In the genomic region with DNA sequence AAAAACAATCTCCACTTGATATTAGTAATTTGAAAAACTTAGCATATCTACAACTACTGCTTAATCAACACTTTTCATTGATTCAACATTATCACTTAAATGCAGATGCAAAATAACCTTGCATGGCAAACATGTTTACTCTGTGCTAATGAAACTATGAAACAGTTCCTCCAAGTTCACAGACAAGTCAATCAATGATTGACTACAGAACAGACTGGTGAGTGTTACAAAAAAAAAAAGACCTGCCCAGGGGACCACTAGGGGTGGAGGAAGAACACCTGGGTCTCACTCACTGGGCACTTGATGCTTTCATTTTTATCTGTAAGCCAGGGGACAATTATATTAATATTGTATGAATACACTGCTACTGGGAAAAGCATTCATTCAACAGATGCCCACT, we compare ENCODE assay signal across 18 cellular contexts. TPM values are rescaled to one million over a fixed set of nuclear protein-coding genes. Genes with fewer than 3 reads are reported as not detected.
DNase-seq lines count a peak whose midpoint lies in the region; ATAC-seq and TF ChIP-seq lines count a peak whose summit lies in the region.
"Had no signal": no experiment of that assay in that cellular context is flagged by ENCODE, and none has a peak within 500 bp of the region (broad histone marks: within the 10 kb centered on the region; RNA-seq: fewer than 3 reads in every experiment).

No MANE protein-coding gene starts in this region.

- no peak for TF ChIP-seq CTCF in glutamatergic neuron (IDR thresholded peaks at IDR 0.05; ENCODE audit: partially characterized antibody, unreplicated experiment)
- TF ChIP-seq CTCF in type B pancreatic cell (conservative IDR thresholded peaks at IDR 0.05) = no peak

- DNase-seq in glutamatergic neuron = no peak
- no peak for DNase-seq in type B pancreatic cell (ENCODE audit: extremely low spot score, unreplicated experiment)
- DNase-seq in NCI-H2171 treated with DMSO at 0.1 percent for 48 hours (lab: John Stamatoyannopoulos, UW) = no peak
- DNase-seq: activated CD4-positive, alpha-beta T cell treated with anti-CD3 and anti-CD28 coated beads, Interleukin-2, amount 50 U/mL, for 48 hours; activated naive CD4-positive, alpha-beta T cell treated with Interleukin-2 at 50 U/mL for 16 hours; anterior cingulate cortex; effector memory CD4-positive, alpha-beta T cell; left ventricle myocardium superior; mucosa of descending colon; NCI-H146; PC-9; SIG-M5; T-helper 1 cell had no signal

- H3K4me3 Mint-ChIP-seq in glutamatergic neuron (ENCODE audit: unreplicated experiment) = peak overlapping the region; percentile 21
- H3K4me3 Mint-ChIP-seq in type B pancreatic cell = peak overlapping the region; percentile 29

- H3K27ac Mint-ChIP-seq in glutamatergic neuron (ENCODE audit: unreplicated experiment) (no peak overlapping the region), type B pancreatic cell (peak overlapping the region; percentile 23)

- H3K4me1 Mint-ChIP-seq in glutamatergic neuron (ENCODE audit: low read depth, unreplicated experiment) (peaks cover 23% of the 10 kb centered on the region), type B pancreatic cell (ENCODE audit: unreplicated experiment) (peaks cover 14% of the 10 kb centered on the region)

- H3K27me3 Mint-ChIP-seq in glutamatergic neuron (ENCODE audit: unreplicated experiment) (peaks cover 3% of the 10 kb centered on the region), type B pancreatic cell (no peaks in the 10 kb centered on the region)

- peak; percentile 30 for ATAC-seq in GM18909 (IDR thresholded peaks at IDR 0.05; ENCODE audit: poor library complexity, unreplicated experiment)
- ATAC-seq in HG02943 (IDR thresholded peaks at IDR 0.05; ENCODE audit: low read depth, unreplicated experiment) = peak; percentile 32
- no peak for ATAC-seq in HG03565 (IDR thresholded peaks at IDR 0.05; ENCODE audit: unreplicated experiment)
- no peak for ATAC-seq in GM21367 (IDR thresholded peaks at IDR 0.05; ENCODE audit: unreplicated experiment)
- ATAC-seq: gastroesophageal sphincter, left ventricle myocardium superior, mucosa of descending colon had no signal

- H3K9me3 Mint-ChIP-seq in glutamatergic neuron (ENCODE audit: unreplicated experiment) (peaks cover 9% of the 10 kb centered on the region), type B pancreatic cell (no peaks in the 10 kb centered on the region)

- H3K36me3 Mint-ChIP-seq in glutamatergic neuron (ENCODE audit: unreplicated experiment) (no peaks in the 10 kb centered on the region), type B pancreatic cell (peaks cover 15% of the 10 kb centered on the region)

RNA-seq across cellular contexts. Expression of a gene that starts 4.3 kb away (rescaled TPM):
- total RNA-seq in glutamatergic neuron (ENCODE audit: unreplicated experiment) (57.5 TPM), type B pancreatic cell (ENCODE audit: low replicate concordance) (43.6 and 47.7 TPM in 2 replicates)

Comparison
In these comparisons a context has a peak if more than half of its experiments do, and no peak if none do; other contexts are left out.
1. ATAC-seq: peak in GM18909 (single experiment) and HG02943 (single experiment); none in HG03565 (single experiment) and GM21367 (single experiment).